ENCODE assay signal across 10 cellular contexts in the genomic region with DNA sequence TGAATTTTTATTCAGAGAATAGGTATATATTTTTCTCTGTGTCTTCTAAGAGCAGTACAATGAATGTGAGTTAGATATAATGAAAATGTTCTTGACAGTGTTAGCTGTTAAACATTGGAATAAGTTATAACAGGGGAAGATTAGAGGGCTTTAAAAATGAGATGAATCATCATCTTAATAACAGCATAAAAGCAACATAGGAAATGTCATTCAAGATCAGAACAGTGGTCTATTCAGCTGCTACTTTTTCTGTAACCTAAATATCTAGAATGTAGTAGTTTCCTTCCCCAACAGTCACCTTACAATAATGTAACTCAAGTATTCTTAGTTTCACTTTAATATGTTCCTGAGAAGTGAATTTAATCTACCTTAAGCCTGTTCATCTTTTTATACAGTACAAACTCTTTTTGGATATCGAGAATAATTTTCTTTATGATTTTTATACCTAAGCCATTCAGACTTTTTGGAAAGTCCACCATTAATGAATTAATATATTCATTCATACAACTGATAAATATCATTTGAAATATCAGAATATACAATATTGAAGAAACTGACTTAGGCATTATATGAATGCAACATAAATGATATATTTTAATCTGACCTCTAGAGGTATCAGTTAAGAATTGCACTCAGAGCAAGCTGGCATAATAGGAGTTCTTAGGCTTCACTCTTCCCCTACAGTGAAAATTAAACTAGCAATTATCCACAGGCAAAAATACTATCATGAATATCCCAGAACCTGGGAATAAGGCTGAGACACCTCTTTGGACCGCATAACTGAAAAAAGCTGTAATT.
DNase-seq lines count a peak whose midpoint lies in the region; ATAC-seq and TF ChIP-seq lines count a peak whose summit lies in the region.
"Had no signal": no experiment of that assay in that cellular context is flagged by ENCODE, and none has a peak within 500 bp of the region (broad histone marks: within the 10 kb centered on the region; RNA-seq: fewer than 3 reads in every experiment).

No MANE protein-coding gene starts in this region.

- H2AFZ ChIP-seq in PC-3 (ENCODE audit: low read length) (no peak overlapping the region), Karpas-422 (ENCODE audit: low read length) (no peak overlapping the region)

- H3K4me3 Mint-ChIP-seq in activated CD8-positive, alpha-beta T cell treated with anti-CD3 and anti-CD28 coated beads for 36 hours = no peak overlapping the region
- no peak overlapping the region for H3K4me3 Mint-ChIP-seq in activated CD8-positive, alpha-beta T cell treated with anti-CD3 and anti-CD28 coated beads, Interleukin-2, amount 10 ng/mL, durations not matched to agents 7 days and 5 days
- no peak overlapping the region for H3K4me3 Mint-ChIP-seq in stimulated activated effector memory CD8-positive, alpha-beta T cell treated with anti-CD3 and anti-CD28 coated beads, Interleukin-12 subunit alpha, Interleukin-12 subunit beta, amount 100 ng/mL, for 72 hours
- H3K4me3 Mint-ChIP-seq: CD4-positive, CD25-positive, alpha-beta regulatory T cell had no signal

- H3K4me1 Mint-ChIP-seq in activated CD8-positive, alpha-beta T cell treated with anti-CD3 and anti-CD28 coated beads for 36 hours (ENCODE audit: low read depth) = no peaks in the 10 kb centered on the region
- no peaks in the 10 kb centered on the region for H3K4me1 Mint-ChIP-seq in activated CD8-positive, alpha-beta T cell treated with anti-CD3 and anti-CD28 coated beads, Interleukin-2, amount 10 ng/mL, durations not matched to agents 7 days and 5 days (ENCODE audit: low read depth)
- no peaks in the 10 kb centered on the region for H3K4me1 Mint-ChIP-seq in stimulated activated effector memory CD8-positive, alpha-beta T cell treated with anti-CD3 and anti-CD28 coated beads, Interleukin-12 subunit alpha, Interleukin-12 subunit beta, amount 100 ng/mL, for 72 hours
- H3K4me1 Mint-ChIP-seq: CD4-positive, CD25-positive, alpha-beta regulatory T cell had no signal

- ATAC-seq in activated CD8-positive, alpha-beta T cell treated with anti-CD3 and anti-CD28 coated beads for 36 hours = no peak
- no peak for ATAC-seq in activated CD8-positive, alpha-beta T cell treated with anti-CD3 and anti-CD28 coated beads, Interleukin-2, amount 10 ng/mL, durations not matched to agents 7 days and 5 days
- peak; percentile 76 for ATAC-seq in PC-3
- ATAC-seq in stimulated activated effector memory CD8-positive, alpha-beta T cell treated with anti-CD3 and anti-CD28 coated beads, Interleukin-12 subunit alpha, Interleukin-12 subunit beta, amount 100 ng/mL, for 72 hours = no peak

- no peak overlapping the region for H3K4me3 ChIP-seq in PC-3 (ENCODE audit: low read length)
- no peak overlapping the region for H3K4me3 ChIP-seq in tibial nerve
- no peak overlapping the region for H3K4me3 ChIP-seq in Karpas-422 (ENCODE audit: low read length)

- H3K4me2 ChIP-seq in PC-3 (ENCODE audit: low read length) (no peak overlapping the region), Karpas-422 (ENCODE audit: low read depth, low read length, poor library complexity, severe bottlenecking) (no peak overlapping the region)

- no peaks in the 10 kb centered on the region for H3K79me2 ChIP-seq in PC-3 (ENCODE audit: low read length)
- no peaks in the 10 kb centered on the region for H3K79me2 ChIP-seq in Karpas-422 (ENCODE audit: low read length)

- no peaks in the 10 kb centered on the region for H3K27me3 Mint-ChIP-seq in activated CD8-positive, alpha-beta T cell treated with anti-CD3 and anti-CD28 coated beads for 36 hours
- no peaks in the 10 kb centered on the region for H3K27me3 Mint-ChIP-seq in activated CD8-positive, alpha-beta T cell treated with anti-CD3 and anti-CD28 coated beads, Interleukin-2, amount 10 ng/mL, durations not matched to agents 7 days and 5 days (ENCODE audit: low read depth)
- H3K27me3 Mint-ChIP-seq: CD4-positive, CD25-positive, alpha-beta regulatory T cell had no signal

- H3K36me3 Mint-ChIP-seq in activated CD8-positive, alpha-beta T cell treated with anti-CD3 and anti-CD28 coated beads for 36 hours (ENCODE audit: low read depth) = no peaks in the 10 kb centered on the region
- H3K36me3 Mint-ChIP-seq in activated CD8-positive, alpha-beta T cell treated with anti-CD3 and anti-CD28 coated beads, Interleukin-2, amount 10 ng/mL, durations not matched to agents 7 days and 5 days (ENCODE audit: low read depth) = no peaks in the 10 kb centered on the region
- H3K36me3 Mint-ChIP-seq in stimulated activated effector memory CD8-positive, alpha-beta T cell treated with anti-CD3 and anti-CD28 coated beads, Interleukin-12 subunit alpha, Interleukin-12 subunit beta, amount 100 ng/mL, for 72 hours = no peaks in the 10 kb centered on the region
- H3K36me3 Mint-ChIP-seq: CD4-positive, CD25-positive, alpha-beta regulatory T cell had no signal

- H3K9me3 ChIP-seq in PC-3 (ENCODE audit: low read length) (no peaks in the 10 kb centered on the region), tibial nerve (peaks cover 0 to 25% (median 5%) of the 10 kb centered on the region in 4 donors), Karpas-422 (ENCODE audit: low read length) (peaks cover 23% of the 10 kb centered on the region)

- H3K36me3 ChIP-seq in PC-3 (ENCODE audit: low read depth, low read length) = no peaks in the 10 kb centered on the region
- no peaks in the 10 kb centered on the region for H3K36me3 ChIP-seq in tibial nerve
- H3K36me3 ChIP-seq in Karpas-422 (ENCODE audit: insufficient read depth, low read length) = no peaks in the 10 kb centered on the region

- no peak overlapping the region for H3K9ac ChIP-seq in PC-3 (ENCODE audit: low read length)
- no peak overlapping the region for H3K9ac ChIP-seq in Karpas-422 (ENCODE audit: low read length)

- H3K9me3 Mint-ChIP-seq in activated CD8-positive, alpha-beta T cell treated with anti-CD3 and anti-CD28 coated beads for 36 hours = peaks cover 7% of the 10 kb centered on the region
- H3K9me3 Mint-ChIP-seq in activated CD8-positive, alpha-beta T cell treated with anti-CD3 and anti-CD28 coated beads, Interleukin-2, amount 10 ng/mL, durations not matched to agents 7 days and 5 days (ENCODE audit: insufficient read depth) = peaks cover 15% of the 10 kb centered on the region
- peaks cover 17% of the 10 kb centered on the region for H3K9me3 Mint-ChIP-seq in stimulated activated effector memory CD8-positive, alpha-beta T cell treated with anti-CD3 and anti-CD28 coated beads, Interleukin-12 subunit alpha, Interleukin-12 subunit beta, amount 100 ng/mL, for 72 hours

- H3K27ac ChIP-seq in PC-3 (ENCODE audit: low read length) (no peak overlapping the region), tibial nerve (no peak overlapping the region), Karpas-422 (ENCODE audit: low read length) (no peak overlapping the region)

- peak; percentile 31 for TF ChIP-seq CTCF in activated CD8-positive, alpha-beta T cell treated with anti-CD3 and anti-CD28 coated beads for 36 hours (IDR thresholded peaks at IDR 0.05)
- TF ChIP-seq CTCF in PC-3 (conservative IDR thresholded peaks at IDR 0.05; ENCODE audit: low read depth, low read length) = peak; percentile 60
- TF ChIP-seq CTCF in tibial nerve (IDR thresholded peaks at IDR 0.05) = peak in 3 of 5 experiments; percentile 8 to 19 (median 17)

- TF ChIP-seq EP300 in tibial nerve (IDR thresholded peaks at IDR 0.05) = no peak

- intact Hi-C loops in activated CD8-positive, alpha-beta T cell treated with anti-CD3 and anti-CD28 coated beads for 36 hours (cut with micrococcal nuclease) = no loop called here
- intact Hi-C loops in PC-3 (cut with micrococcal nuclease) = loop anchor here (5.0 to 10.0 kb wide), 2 partner anchors 164 to 736 kb away; no protein-coding TSS in a partner anchor

- BruUV-seq in PC-3 (replicated peaks; lab: Mats Ljungman, UMichigan) = no TSS peak

- CTCF ChIA-PET in activated CD8-positive, alpha-beta T cell treated with anti-CD3 and anti-CD28 coated beads for 36 hours (lab: Charles Lee) = no interaction called here
- CTCF ChIA-PET in activated CD8-positive, alpha-beta T cell treated with anti-CD3 and anti-CD28 coated beads, Interleukin-2, amount 10 ng/mL, durations not matched to agents 7 days and 5 days (lab: Charles Lee) = no interaction called here
- CTCF ChIA-PET in PC-3 (lab: Charles Lee) = interaction anchor here (0.6 kb wide), 1 partner anchor 615 kb away, joined by 3 read pairs; no protein-coding TSS in a partner anchor

- H3K4me1 ChIP-seq in PC-3 (ENCODE audit: insufficient read depth, low read length) (no peaks in the 10 kb centered on the region), tibial nerve (no peaks in the 10 kb centered on the region), Karpas-422 (ENCODE audit: low read length) (no peaks in the 10 kb centered on the region)

- 91 to 95% methylated on average over 2 of the region's 2 CpGs for WGBS in tibial nerve, 2 donors

- H3K9me2 ChIP-seq in PC-3 (replicated peaks; ENCODE audit: low read length) (no peaks in the 10 kb centered on the region), Karpas-422 (replicated peaks; ENCODE audit: insufficient read depth, low read length) (no peaks in the 10 kb centered on the region)

- no peak for DNase-seq in activated CD8-positive, alpha-beta T cell treated with anti-CD3 and anti-CD28 coated beads for 36 hours
- DNase-seq in activated CD8-positive, alpha-beta T cell treated with anti-CD3 and anti-CD28 coated beads, Interleukin-2, amount 10 ng/mL, durations not matched to agents 7 days and 5 days = no peak
- DNase-seq in PC-3 (peak; percentile 18), fibroblast of peridontal ligament (ENCODE audit: extremely low read depth) (peak; percentile 42), tibial nerve (ENCODE audit: low spot score in 2 of 2) (no peak), Karpas-422 (no peak), NCI-H446 treated with DMSO at 0.1 percent for 48 hours (lab: John Stamatoyannopoulos, UW) (no peak)
- DNase-seq in stimulated activated effector memory CD8-positive, alpha-beta T cell treated with anti-CD3 and anti-CD28 coated beads, Interleukin-12 subunit alpha, Interleukin-12 subunit beta, amount 100 ng/mL, for 72 hours (ENCODE audit: low spot score in 2 of 2) = no peak
- DNase-seq: CD4-positive, CD25-positive, alpha-beta regulatory T cell; erythroblast had no signal

- no peaks in the 10 kb centered on the region for H3F3A ChIP-seq in PC-3 (ENCODE audit: low read length, unreplicated experiment)

- POLR2A ChIA-PET in activated CD8-positive, alpha-beta T cell treated with anti-CD3 and anti-CD28 coated beads for 36 hours (lab: Charles Lee) = no interaction called here
- POLR2A ChIA-PET in activated CD8-positive, alpha-beta T cell treated with anti-CD3 and anti-CD28 coated beads, Interleukin-2, amount 10 ng/mL, durations not matched to agents 7 days and 5 days (lab: Charles Lee) = no interaction called here
- POLR2A ChIA-PET in PC-3 (lab: Charles Lee; ENCODE audit: unreplicated experiment) = interaction anchor here (0.6 kb wide), 1 partner anchor 444 kb away, joined by 3 read pairs; no protein-coding TSS in a partner anchor

- H3K27ac Mint-ChIP-seq in activated CD8-positive, alpha-beta T cell treated with anti-CD3 and anti-CD28 coated beads for 36 hours = no peak overlapping the region
- H3K27ac Mint-ChIP-seq in activated CD8-positive, alpha-beta T cell treated with anti-CD3 and anti-CD28 coated beads, Interleukin-2, amount 10 ng/mL, durations not matched to agents 7 days and 5 days = no peak overlapping the region
- no peak overlapping the region for H3K27ac Mint-ChIP-seq in stimulated activated effector memory CD8-positive, alpha-beta T cell treated with anti-CD3 and anti-CD28 coated beads, Interleukin-12 subunit alpha, Interleukin-12 subunit beta, amount 100 ng/mL, for 72 hours
- H3K27ac Mint-ChIP-seq: CD4-positive, CD25-positive, alpha-beta regulatory T cell had no signal

- H4K20me1 ChIP-seq in PC-3 (ENCODE audit: low read length) = no peaks in the 10 kb centered on the region
- H4K20me1 ChIP-seq in Karpas-422 (ENCODE audit: insufficient read depth, low read depth, low read length) = no peaks in the 10 kb centered on the region

- H3K27me3 ChIP-seq in PC-3 (ENCODE audit: low read length) (no peaks in the 10 kb centered on the region), tibial nerve (no peaks in the 10 kb centered on the region), Karpas-422 (ENCODE audit: low read length) (no peaks in the 10 kb centered on the region)

- TF ChIP-seq POLR2A in tibial nerve (IDR thresholded peaks at IDR 0.05) = no peak

Comparison
In these comparisons a context has a peak if more than half of its experiments do, and no peak if none do; other contexts are left out.
1. DNase-seq: peak in PC-3 (single experiment) and fibroblast of peridontal ligament (single experiment); none in activated CD8-positive, alpha-beta T cell treated with anti-CD3 and anti-CD28 coated beads for 36 hours (single experiment), activated CD8-positive, alpha-beta T cell treated with anti-CD3 and anti-CD28 coated beads, Interleukin-2, amount 10 ng/mL, durations not matched to agents 7 days and 5 days (single experiment), tibial nerve (0 of 2), stimulated activated effector memory CD8-positive, alpha-beta T cell treated with anti-CD3 and anti-CD28 coated beads, Interleukin-12 subunit alpha, Interleukin-12 subunit beta, amount 100 ng/mL, for 72 hours (0 of 2), Karpas-422 (single experiment) and NCI-H446 treated with DMSO at 0.1 percent for 48 hours (single experiment).
2. Peak in every context shown above with its lines, with median percentiles within 50 percentile points of each other: CTCF ChIP-seq.